ENCODE assay signal across 8 cellular contexts in the genomic region with DNA sequence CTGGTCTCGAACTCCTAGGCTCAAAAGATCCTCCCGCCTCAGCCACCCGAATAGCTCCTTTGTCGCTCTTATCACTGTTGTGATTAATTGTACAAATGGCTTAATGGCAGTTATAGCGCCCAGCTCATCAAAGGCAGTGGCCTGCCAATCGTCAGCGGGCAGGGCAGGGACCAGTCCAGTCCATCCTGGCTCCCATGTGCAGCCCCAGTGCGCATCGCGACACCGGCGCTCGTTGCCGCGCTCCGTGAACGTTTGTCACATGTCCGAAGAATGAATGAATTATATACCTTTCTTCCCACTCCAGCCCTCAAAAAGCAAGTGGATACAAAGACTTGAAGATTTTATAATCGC. TPM values are rescaled to one million over a fixed set of nuclear protein-coding genes. Genes with fewer than 3 reads are reported as not detected.
A peak's percentile ranks its signal among the peaks of the same experiment; 100 is the strongest.
DNase-seq lines count a peak whose midpoint lies in the region; ATAC-seq and TF ChIP-seq lines count a peak whose summit lies in the region.

No MANE protein-coding gene starts in this region.

- H3K4me3 ChIP-seq in Karpas-422 (ENCODE audit: low read length) (peak overlapping the region; percentile 85), stomach (peak overlapping the region; percentile 55 to 68 (median 63))

- no peaks in the 10 kb centered on the region for H3K27me3 Mint-ChIP-seq in T-helper 2 cell treated with Interferon-gamma antibody and Interleukin-4, amounts not matched to agents 5 μg/mL and 100 μg/mL, for 36 hours (ENCODE audit: low read depth)

- TF ChIP-seq EP300 in stomach (IDR thresholded peaks at IDR 0.05), result no peak

- WGBS in stomach, 5 donors, result 0% methylated on average over 19 of the region's 19 CpGs

- H3K79me2 ChIP-seq in Karpas-422 (ENCODE audit: low read length), result peaks cover 18% of the 10 kb centered on the region

- TF ChIP-seq CTCF in stomach (IDR thresholded peaks at IDR 0.05), result no peak

- TF ChIP-seq POLR2A in stomach (IDR thresholded peaks at IDR 0.05), result no peak

- peak overlapping the region; percentile 93 for H3K9ac ChIP-seq in Karpas-422 (ENCODE audit: low read length)

- DNase-seq in NCI-H1436 (lab: John Stamatoyannopoulos, UW), result peak; percentile 47
- no peak for DNase-seq in NCI-H1436 treated with DMSO at 0.1 percent for 48 hours (lab: John Stamatoyannopoulos, UW)
- DNase-seq in Karpas-422, result peak; percentile 79
- no peak for DNase-seq in T-helper 2 cell treated with Interferon-gamma antibody and Interleukin-4, amounts not matched to agents 5 μg/mL and 100 μg/mL, for 36 hours (ENCODE audit: low spot score)
- DNase-seq in ecto neural progenitor cell (ENCODE audit: low spot score), result peak; percentile 74
- peak; percentile 63 for DNase-seq in medulla oblongata (ENCODE audit: extremely low spot score)
- DNase-seq in stomach, result peak; percentile 53

- H3K27ac ChIP-seq in Karpas-422 (ENCODE audit: low read length) (peak overlapping the region; percentile 92), stomach (peak overlapping the region; percentile 79 to 94 (median 90))

- H3K4me2 ChIP-seq in Karpas-422 (ENCODE audit: low read depth, low read length, poor library complexity, severe bottlenecking), result peak overlapping the region; percentile 95

- H3K9me2 ChIP-seq in Karpas-422 (replicated peaks; ENCODE audit: insufficient read depth, low read length), result no peaks in the 10 kb centered on the region

- H3K9me3 ChIP-seq in Karpas-422 (ENCODE audit: low read length), result no peaks in the 10 kb centered on the region
- H3K9me3 ChIP-seq in stomach, result no peaks in the 10 kb centered on the region

- H3K4me1 ChIP-seq in Karpas-422 (ENCODE audit: low read length), result peaks cover 49% of the 10 kb centered on the region
- H3K4me1 ChIP-seq in stomach, result peaks cover 7 to 39% (median 24%) of the 10 kb centered on the region in 4 donors

- no peaks in the 10 kb centered on the region for H3K36me3 ChIP-seq in Karpas-422 (ENCODE audit: insufficient read depth, low read length)
- no peaks in the 10 kb centered on the region for H3K36me3 ChIP-seq in stomach

- H3K27me3 ChIP-seq in Karpas-422 (ENCODE audit: low read length) (no peaks in the 10 kb centered on the region), stomach (no peaks in the 10 kb centered on the region)

- H3K27ac Mint-ChIP-seq in T-helper 2 cell treated with Interferon-gamma antibody and Interleukin-4, amounts not matched to agents 5 μg/mL and 100 μg/mL, for 36 hours, result peak overlapping the region; percentile 94

- H3K36me3 Mint-ChIP-seq in T-helper 2 cell treated with Interferon-gamma antibody and Interleukin-4, amounts not matched to agents 5 μg/mL and 100 μg/mL, for 36 hours (ENCODE audit: low read depth), result peaks cover 11% of the 10 kb centered on the region

- no peak for ATAC-seq in GM18502 (IDR thresholded peaks at IDR 0.05; ENCODE audit: poor library complexity, unreplicated experiment)

- peak overlapping the region; percentile 97 for H3K4me3 Mint-ChIP-seq in T-helper 2 cell treated with Interferon-gamma antibody and Interleukin-4, amounts not matched to agents 5 μg/mL and 100 μg/mL, for 36 hours

- peaks cover 21% of the 10 kb centered on the region for H3K4me1 Mint-ChIP-seq in T-helper 2 cell treated with Interferon-gamma antibody and Interleukin-4, amounts not matched to agents 5 μg/mL and 100 μg/mL, for 36 hours (ENCODE audit: low read depth)

- H2AFZ ChIP-seq in Karpas-422 (ENCODE audit: low read length), result no peak overlapping the region

- intact Hi-C loops in stomach (cut with DNase I; ENCODE audit: low total_unique reads), result loop anchor here (10.0 kb wide), 1 partner anchor 52 kb away; the partner anchor contains the start of genes KRTCAP2 and TRIM46

- H4K20me1 ChIP-seq in Karpas-422 (ENCODE audit: insufficient read depth, low read depth, low read length), result no peaks in the 10 kb centered on the region

- H3K9me3 Mint-ChIP-seq in T-helper 2 cell treated with Interferon-gamma antibody and Interleukin-4, amounts not matched to agents 5 μg/mL and 100 μg/mL, for 36 hours, result no peaks in the 10 kb centered on the region

RNA-seq across cellular contexts. Expression of gene MTX1, which starts 18.4 kb away (rescaled TPM):
- 49.5 and 56.9 TPM in 2 replicates for total RNA-seq in Karpas-422 (2014; rRNA removed; shearing (Covaris generic); ENCODE audit: low replicate concordance)
- 10 to 100 TPM in 4 of 5 donors, 1 to 10 TPM in 1; 1.2 to 54.9 (median 25.2) TPM for total RNA-seq in stomach
- 10 to 100 TPM; 48.3 to 71.1 (median 58.2) TPM for polyA plus RNA-seq in stomach

RNA-seq across cellular contexts. Expression of gene THBS3, which starts 19.2 kb away (rescaled TPM):
- total RNA-seq in Karpas-422 (2014; rRNA removed; shearing (Covaris generic); ENCODE audit: low replicate concordance), result 11.9 and 18.7 TPM in 2 replicates
- total RNA-seq in stomach, result 10 to 100 TPM; 11.0 to 65.9 (median 25.4) TPM
- 10 to 100 TPM; 11.0 to 27.9 (median 17.8) TPM for polyA plus RNA-seq in stomach

RNA-seq across cellular contexts. Expression of gene ENTREP3, which starts 28.4 kb away (rescaled TPM):
- total RNA-seq in Karpas-422 (2014; rRNA removed; shearing (Covaris generic); ENCODE audit: low replicate concordance), result 20.7 and 30.6 TPM in 2 replicates
- total RNA-seq in stomach, result 10 to 100 TPM in 4 of 5 donors, 1 to 10 TPM in 1; 2.8 to 77.9 (median 19.6) TPM
- polyA plus RNA-seq in stomach, result 10 to 100 TPM in 2 of 3 donors, 1 to 10 TPM in 1; 9.7 to 20.5 (median 11.6) TPM

RNA-seq across cellular contexts. Expression of gene SCAMP3, which starts 35.3 kb away (rescaled TPM):
- total RNA-seq in Karpas-422 (2014; rRNA removed; shearing (Covaris generic); ENCODE audit: low replicate concordance), result 69.7 and 73.5 TPM in 2 replicates
- total RNA-seq in stomach, result 10 to 100 TPM in 4 of 5 donors, 1 to 10 TPM in 1; 7.0 to 32.6 (median 24.1) TPM
- 10 to 100 TPM; 25.8 to 48.4 (median 45.4) TPM for polyA plus RNA-seq in stomach

RNA-seq across cellular contexts. Expression of gene CLK2, which starts 46.4 kb away (rescaled TPM):
- 78.7 and 99.6 TPM in 2 replicates for total RNA-seq in Karpas-422 (2014; rRNA removed; shearing (Covaris generic); ENCODE audit: low replicate concordance)
- 10 to 100 TPM; 29.7 to 77.6 (median 53.6) TPM for total RNA-seq in stomach
- polyA plus RNA-seq in stomach, result 10 to 100 TPM; 16.0 to 46.4 (median 17.0) TPM

Comparison
In these comparisons a context has a peak if more than half of its experiments do, and no peak if none do; other contexts are left out.
1. DNase-seq: peak in NCI-H1436 (single experiment), Karpas-422 (single experiment), ecto neural progenitor cell (single experiment), medulla oblongata (single experiment) and stomach (single experiment); none in NCI-H1436 treated with DMSO at 0.1 percent for 48 hours (single experiment) and T-helper 2 cell treated with Interferon-gamma antibody and Interleukin-4, amounts not matched to agents 5 μg/mL and 100 μg/mL, for 36 hours (single experiment).